13 cellular contexts compared by ENCODE assay signal in the genomic region with DNA sequence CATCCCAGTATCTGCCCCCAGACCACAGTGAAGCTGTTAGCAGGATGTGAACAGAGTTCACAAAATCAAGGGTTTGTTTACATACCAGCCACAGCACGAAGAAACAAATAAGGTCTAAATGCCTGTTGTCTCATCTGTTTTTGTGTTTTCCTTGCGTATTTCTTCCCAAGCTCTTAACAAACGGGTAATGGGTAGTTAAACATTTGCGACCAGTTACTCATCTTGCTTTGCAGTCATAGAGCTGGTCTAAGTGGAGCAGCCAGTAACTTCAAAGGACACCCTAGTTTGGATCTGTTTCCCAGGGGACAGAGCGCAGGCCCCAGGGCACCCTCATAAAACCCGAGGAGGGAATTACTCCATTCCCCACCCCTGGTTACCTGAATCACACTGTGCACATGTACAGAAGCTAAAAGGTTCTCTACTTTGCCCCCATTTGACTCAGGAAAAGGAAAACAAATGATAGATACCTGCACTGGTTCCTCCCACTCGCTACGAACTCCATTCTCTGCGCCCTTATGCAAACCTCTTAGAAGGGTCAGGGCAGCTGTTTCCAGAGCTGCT.
DNase-seq lines count a peak whose midpoint lies in the region; ATAC-seq and TF ChIP-seq lines count a peak whose summit lies in the region.
"Had no signal": no experiment of that assay in that cellular context is flagged by ENCODE, and none has a peak within 500 bp of the region (broad histone marks: within the 10 kb centered on the region; RNA-seq: fewer than 3 reads in every experiment).

No MANE protein-coding gene starts in this region.

- H3K27ac ChIP-seq in left lung: peak overlapping the region in 1 of 2 donors; percentile 8
- peak overlapping the region in 2 of 3 donors; percentile 14 to 65 for H3K27ac ChIP-seq in thyroid gland

- H3K36me3 ChIP-seq in left lung (no peaks in the 10 kb centered on the region), thyroid gland (no peaks in the 10 kb centered on the region)

- intact Hi-C loops in activated T-helper 1 cell treated with anti-CD3 and anti-CD28 coated beads, Interleukin-12 subunit alpha, Interleukin-12 subunit beta, Interleukin-2, Interleukin-4 antibody, amounts not matched to agents 30 ng/mL and 10 ng/mL and 1 ng/mL, durations not matched to agents 14 hours and 24 hours and 36 hours (cut with micrococcal nuclease): no loop called here
- intact Hi-C loops in left lung (cut with DNase I): no loop called here
- intact Hi-C loops in thyroid gland (cut with DNase I): no loop called here

- WGBS in thyroid gland, 2 donors: 76 to 84% methylated on average over 9 of the region's 9 CpGs

- H3K9me3 ChIP-seq in left lung (no peaks in the 10 kb centered on the region), thyroid gland (no peaks in the 10 kb centered on the region)

- ATAC-seq in left lung (peak; percentile 43), GM21515 (IDR thresholded peaks at IDR 0.05; ENCODE audit: unreplicated experiment) (no peak)
- no peak for ATAC-seq in stimulated activated effector memory CD8-positive, alpha-beta T cell treated with anti-CD3 and anti-CD28 coated beads, Interleukin-12 subunit alpha, Interleukin-12 subunit beta, amount 100 ng/mL, for 72 hours
- ATAC-seq: natural killer cell, Right ventricle myocardium inferior had no signal

- H3K4me1 ChIP-seq in left lung (peaks cover 12 to 33% of the 10 kb centered on the region in 2 donors), thyroid gland (peaks cover 31 to 32% of the 10 kb centered on the region in 2 donors)

- DNase-seq in HFFc6 (peak; percentile 28), left lung (no peak), thyroid gland (no peak), glutamatergic neuron (no peak), DMS 273 treated with DMSO at 0.1 percent for 48 hours (lab: John Stamatoyannopoulos, UW) (no peak)
- no peak for DNase-seq in activated T-helper 1 cell treated with anti-CD3 and anti-CD28 coated beads, Interleukin-12 subunit alpha, Interleukin-12 subunit beta, Interleukin-2, Interleukin-4 antibody, amounts not matched to agents 30 ng/mL and 10 ng/mL and 1 ng/mL, durations not matched to agents 14 hours and 24 hours and 36 hours (ENCODE audit: low spot score)
- DNase-seq in stimulated activated effector memory CD8-positive, alpha-beta T cell treated with anti-CD3 and anti-CD28 coated beads, Interleukin-12 subunit alpha, Interleukin-12 subunit beta, amount 100 ng/mL, for 72 hours (ENCODE audit: low spot score in 2 of 2): no peak
- DNase-seq: CD4-positive, alpha-beta T cell; natural killer cell; NCI-H524 treated with DMSO at 0.1 percent for 48 hours had no signal

- H3K4me3 Mint-ChIP-seq in HFFc6: no peak overlapping the region
- H3K4me3 Mint-ChIP-seq in activated T-helper 1 cell treated with anti-CD3 and anti-CD28 coated beads, Interleukin-12 subunit alpha, Interleukin-12 subunit beta, Interleukin-2, Interleukin-4 antibody, amounts not matched to agents 30 ng/mL and 10 ng/mL and 1 ng/mL, durations not matched to agents 14 hours and 24 hours and 36 hours: no peak overlapping the region
- H3K4me3 Mint-ChIP-seq in glutamatergic neuron (ENCODE audit: unreplicated experiment): no peak overlapping the region
- H3K4me3 Mint-ChIP-seq in stimulated activated effector memory CD8-positive, alpha-beta T cell treated with anti-CD3 and anti-CD28 coated beads, Interleukin-12 subunit alpha, Interleukin-12 subunit beta, amount 100 ng/mL, for 72 hours: no peak overlapping the region
- H3K4me3 Mint-ChIP-seq: brain; CD4-positive, alpha-beta T cell; natural killer cell had no signal

- TF ChIP-seq CTCF in HFFc6 (IDR thresholded peaks at IDR 0.05) (no peak), left lung (IDR thresholded peaks at IDR 0.05) (no peak), thyroid gland (IDR thresholded peaks at IDR 0.05) (no peak), glutamatergic neuron (IDR thresholded peaks at IDR 0.05; ENCODE audit: partially characterized antibody, unreplicated experiment) (no peak)

- H3K4me3 ChIP-seq in left lung (no peak overlapping the region), thyroid gland (replicated peaks in 1 of 3) (no peak overlapping the region)

- no peaks in the 10 kb centered on the region for H3K27me3 ChIP-seq in left lung
- H3K27me3 ChIP-seq in thyroid gland: no peaks in the 10 kb centered on the region

- TF ChIP-seq POLR2A in thyroid gland (IDR thresholded peaks at IDR 0.05): no peak

- H3K4me1 Mint-ChIP-seq in HFFc6 (ENCODE audit: low read depth): peaks cover 70% of the 10 kb centered on the region
- H3K4me1 Mint-ChIP-seq in activated T-helper 1 cell treated with anti-CD3 and anti-CD28 coated beads, Interleukin-12 subunit alpha, Interleukin-12 subunit beta, Interleukin-2, Interleukin-4 antibody, amounts not matched to agents 30 ng/mL and 10 ng/mL and 1 ng/mL, durations not matched to agents 14 hours and 24 hours and 36 hours (ENCODE audit: low read depth): peaks cover 17% of the 10 kb centered on the region
- H3K4me1 Mint-ChIP-seq in glutamatergic neuron (ENCODE audit: low read depth, unreplicated experiment): peaks cover 41% of the 10 kb centered on the region
- H3K4me1 Mint-ChIP-seq in stimulated activated effector memory CD8-positive, alpha-beta T cell treated with anti-CD3 and anti-CD28 coated beads, Interleukin-12 subunit alpha, Interleukin-12 subunit beta, amount 100 ng/mL, for 72 hours: peaks cover 15% of the 10 kb centered on the region
- H3K4me1 Mint-ChIP-seq: natural killer cell had no signal

- peak overlapping the region; percentile 41; the same call in 1 of the 2 replicates for H3K27ac Mint-ChIP-seq in HFFc6
- H3K27ac Mint-ChIP-seq in activated T-helper 1 cell treated with anti-CD3 and anti-CD28 coated beads, Interleukin-12 subunit alpha, Interleukin-12 subunit beta, Interleukin-2, Interleukin-4 antibody, amounts not matched to agents 30 ng/mL and 10 ng/mL and 1 ng/mL, durations not matched to agents 14 hours and 24 hours and 36 hours: peak overlapping the region; percentile 19
- H3K27ac Mint-ChIP-seq in glutamatergic neuron (ENCODE audit: unreplicated experiment): no peak overlapping the region
- H3K27ac Mint-ChIP-seq in stimulated activated effector memory CD8-positive, alpha-beta T cell treated with anti-CD3 and anti-CD28 coated beads, Interleukin-12 subunit alpha, Interleukin-12 subunit beta, amount 100 ng/mL, for 72 hours: no peak overlapping the region
- H3K27ac Mint-ChIP-seq: brain; CD4-positive, alpha-beta T cell; natural killer cell had no signal

- no peaks in the 10 kb centered on the region for H3K36me3 Mint-ChIP-seq in HFFc6 (ENCODE audit: low read depth)
- peaks cover 2% of the 10 kb centered on the region for H3K36me3 Mint-ChIP-seq in activated T-helper 1 cell treated with anti-CD3 and anti-CD28 coated beads, Interleukin-12 subunit alpha, Interleukin-12 subunit beta, Interleukin-2, Interleukin-4 antibody, amounts not matched to agents 30 ng/mL and 10 ng/mL and 1 ng/mL, durations not matched to agents 14 hours and 24 hours and 36 hours (ENCODE audit: low read depth)
- no peaks in the 10 kb centered on the region for H3K36me3 Mint-ChIP-seq in glutamatergic neuron (ENCODE audit: unreplicated experiment)
- no peaks in the 10 kb centered on the region for H3K36me3 Mint-ChIP-seq in stimulated activated effector memory CD8-positive, alpha-beta T cell treated with anti-CD3 and anti-CD28 coated beads, Interleukin-12 subunit alpha, Interleukin-12 subunit beta, amount 100 ng/mL, for 72 hours
- H3K36me3 Mint-ChIP-seq: natural killer cell had no signal

- H3K9me3 Mint-ChIP-seq in HFFc6: no peaks in the 10 kb centered on the region
- H3K9me3 Mint-ChIP-seq in activated T-helper 1 cell treated with anti-CD3 and anti-CD28 coated beads, Interleukin-12 subunit alpha, Interleukin-12 subunit beta, Interleukin-2, Interleukin-4 antibody, amounts not matched to agents 30 ng/mL and 10 ng/mL and 1 ng/mL, durations not matched to agents 14 hours and 24 hours and 36 hours: no peaks in the 10 kb centered on the region
- H3K9me3 Mint-ChIP-seq in glutamatergic neuron (ENCODE audit: unreplicated experiment): peaks cover 3% of the 10 kb centered on the region
- no peaks in the 10 kb centered on the region for H3K9me3 Mint-ChIP-seq in stimulated activated effector memory CD8-positive, alpha-beta T cell treated with anti-CD3 and anti-CD28 coated beads, Interleukin-12 subunit alpha, Interleukin-12 subunit beta, amount 100 ng/mL, for 72 hours
- H3K9me3 Mint-ChIP-seq: brain; CD4-positive, alpha-beta T cell; natural killer cell had no signal

- no peaks in the 10 kb centered on the region for H3K27me3 Mint-ChIP-seq in HFFc6 (ENCODE audit: insufficient read depth)
- H3K27me3 Mint-ChIP-seq in activated T-helper 1 cell treated with anti-CD3 and anti-CD28 coated beads, Interleukin-12 subunit alpha, Interleukin-12 subunit beta, Interleukin-2, Interleukin-4 antibody, amounts not matched to agents 30 ng/mL and 10 ng/mL and 1 ng/mL, durations not matched to agents 14 hours and 24 hours and 36 hours (ENCODE audit: insufficient read depth): peaks cover 67% of the 10 kb centered on the region
- peaks cover 8% of the 10 kb centered on the region for H3K27me3 Mint-ChIP-seq in glutamatergic neuron (ENCODE audit: unreplicated experiment)
- H3K27me3 Mint-ChIP-seq: brain; CD4-positive, alpha-beta T cell had no signal

Comparison
In these comparisons a context has a peak if more than half of its experiments do, and no peak if none do; other contexts are left out.
1. H3K27ac Mint-ChIP-seq: peak in HFFc6 (single experiment) and activated T-helper 1 cell treated with anti-CD3 and anti-CD28 coated beads, Interleukin-12 subunit alpha, Interleukin-12 subunit beta, Interleukin-2, Interleukin-4 antibody, amounts not matched to agents 30 ng/mL and 10 ng/mL and 1 ng/mL, durations not matched to agents 14 hours and 24 hours and 36 hours (single experiment); none in glutamatergic neuron (single experiment) and stimulated activated effector memory CD8-positive, alpha-beta T cell treated with anti-CD3 and anti-CD28 coated beads, Interleukin-12 subunit alpha, Interleukin-12 subunit beta, amount 100 ng/mL, for 72 hours (single experiment).